Comparison of ENCODE assay signal across 8 cellular contexts in the genomic region with DNA sequence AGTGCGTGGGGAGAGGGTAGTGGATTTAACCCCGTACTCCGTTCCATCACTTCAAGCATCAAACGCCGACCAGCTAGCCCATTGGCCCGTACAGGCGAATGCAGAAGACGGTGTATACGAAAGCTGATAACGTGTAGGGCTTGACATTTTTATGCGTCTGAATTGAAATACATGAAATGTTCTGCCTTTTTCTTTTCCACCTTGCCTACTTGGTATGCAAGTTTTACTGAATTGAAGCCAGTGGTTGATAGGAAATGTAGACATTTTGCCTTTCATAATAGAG. TPM values are rescaled to one million over a fixed set of nuclear protein-coding genes. Genes with fewer than 3 reads are reported as not detected.
A peak's percentile ranks its signal among the peaks of the same experiment; 100 is the strongest.
DNase-seq lines count a peak whose midpoint lies in the region; ATAC-seq and TF ChIP-seq lines count a peak whose summit lies in the region.

No MANE protein-coding gene starts in this region.

- H3K4me2 ChIP-seq in SK-N-SH: peak overlapping the region; percentile 74; the same call in 1 of the 2 replicates

- no peaks in the 10 kb centered on the region for H3K27me3 ChIP-seq in SK-N-SH (ENCODE audit: insufficient read depth)

- peaks cover 0 to 12% of the 10 kb centered on the region in 2 experiments; a peak in 2 of 4 replicates for H3K4me1 ChIP-seq in SK-N-SH (ENCODE audit: control insufficient read depth in 1 of 2, insufficient read depth in 2 of 2, low read depth in 1 of 2, low read length in 1 of 2)

- peaks cover 31% of the 10 kb centered on the region for H4K20me1 ChIP-seq in SK-N-SH (ENCODE audit: insufficient read depth)

- no peak for TF ChIP-seq CTCF in SK-N-SH (IDR thresholded peaks at IDR 0.05)
- TF ChIP-seq CTCF in foreskin fibroblast (IDR thresholded peaks at IDR 0.05; ENCODE audit: low read depth, low read length): no peak

- CTCF ChIA-PET in SK-N-SH (lab: Yijun Ruan, JAX): interaction anchor here (0.9 to 2.8 kb wide), 9 partner anchors 10 to 166 kb away, joined by 3 to 16 read pairs (median 8); no protein-coding TSS in a partner anchor

- no peak for TF ChIP-seq RAD21 in SK-N-SH (IDR thresholded peaks at IDR 0.05; ENCODE audit: low read length)

- ATAC-seq in HG02884 (IDR thresholded peaks at IDR 0.05; ENCODE audit: unreplicated experiment): no peak
- ATAC-seq in HG02840 (IDR thresholded peaks at IDR 0.05; ENCODE audit: low FRiP score, unreplicated experiment): no peak

- H3K36me3 ChIP-seq in SK-N-SH (replicated peaks in 1 of 2; ENCODE audit: control insufficient read depth in 1 of 2, insufficient read depth in 2 of 2, low read length in 1 of 2): peaks cover 0 to 6% of the 10 kb centered on the region in 2 experiments

- H3K4me3 ChIP-seq in SK-N-SH (ENCODE audit: low read depth in 2 of 2, low read length in 1 of 2) (peak overlapping the region; percentile 21 to 51; a peak in 3 of 4 replicates), foreskin fibroblast (ENCODE audit: low read depth in 1 of 2, low read length in 2 of 2) (peak overlapping the region; percentile 28 to 50), skin epidermis (peak overlapping the region; percentile 28 to 100 (median 61))

- peak overlapping the region; percentile 88 for H2AFZ ChIP-seq in SK-N-SH (ENCODE audit: low read depth)

- H3K27ac ChIP-seq in SK-N-SH (ENCODE audit: low read depth in 2 of 2, low read length in 1 of 2) (peak overlapping the region; percentile 87 to 94), skin epidermis (peak overlapping the region; percentile 33 to 100 (median 99))

- peaks cover 4% of the 10 kb centered on the region for H3F3A ChIP-seq in SK-N-SH (replicated peaks; ENCODE audit: insufficient read depth)

- no peaks in the 10 kb centered on the region for H3K9me3 ChIP-seq in SK-N-SH

- no peaks in the 10 kb centered on the region for H3K9me2 ChIP-seq in SK-N-SH

- H3K79me2 ChIP-seq in SK-N-SH (ENCODE audit: insufficient read depth): peaks cover 47% of the 10 kb centered on the region

- WGBS in SK-N-SH (ENCODE audit: low lambda C conversion rate): 44% methylated on average over 11 of the region's 11 CpGs

- POLR2A ChIA-PET in SK-N-SH (lab: Yijun Ruan, JAX): interaction anchor here (0.8 to 1.2 kb wide), 3 partner anchors 11 to 972 kb away, joined by 3 to 5 read pairs (median 4); no protein-coding TSS in a partner anchor

- peak; percentile 89 for DNase-seq in stimulated activated CD4-positive, alpha-beta T cell treated with anti-CD3 and anti-CD28 coated beads, Interleukin-15, amount 100 ng/mL, for 24 hours
- DNase-seq in stimulated activated CD4-positive, alpha-beta T cell treated with anti-CD3 and anti-CD28 coated beads, Interleukin-2, amount 100 ng/mL, for 24 hours: no peak
- DNase-seq in SK-N-SH: no peak
- DNase-seq in foreskin fibroblast: no peak
- DNase-seq in activated gamma-delta T cell treated with Interleukin-2 at 50 U/mL for 16 hours: no peak

- TF ChIP-seq EP300 in SK-N-SH (IDR thresholded peaks at IDR 0.05; ENCODE audit: borderline replicate concordance in 1 of 2, low read depth in 1 of 2, low read length in 1 of 2): no peak

- H3K9ac ChIP-seq in SK-N-SH: peak overlapping the region; percentile 65; the same call in 1 of the 2 replicates

TF ChIP-seq in SK-N-SH, 30 proteins besides CTCF, POLR2A, EP300 and RAD21:
- TF ChIP-seq, protein P1, sequence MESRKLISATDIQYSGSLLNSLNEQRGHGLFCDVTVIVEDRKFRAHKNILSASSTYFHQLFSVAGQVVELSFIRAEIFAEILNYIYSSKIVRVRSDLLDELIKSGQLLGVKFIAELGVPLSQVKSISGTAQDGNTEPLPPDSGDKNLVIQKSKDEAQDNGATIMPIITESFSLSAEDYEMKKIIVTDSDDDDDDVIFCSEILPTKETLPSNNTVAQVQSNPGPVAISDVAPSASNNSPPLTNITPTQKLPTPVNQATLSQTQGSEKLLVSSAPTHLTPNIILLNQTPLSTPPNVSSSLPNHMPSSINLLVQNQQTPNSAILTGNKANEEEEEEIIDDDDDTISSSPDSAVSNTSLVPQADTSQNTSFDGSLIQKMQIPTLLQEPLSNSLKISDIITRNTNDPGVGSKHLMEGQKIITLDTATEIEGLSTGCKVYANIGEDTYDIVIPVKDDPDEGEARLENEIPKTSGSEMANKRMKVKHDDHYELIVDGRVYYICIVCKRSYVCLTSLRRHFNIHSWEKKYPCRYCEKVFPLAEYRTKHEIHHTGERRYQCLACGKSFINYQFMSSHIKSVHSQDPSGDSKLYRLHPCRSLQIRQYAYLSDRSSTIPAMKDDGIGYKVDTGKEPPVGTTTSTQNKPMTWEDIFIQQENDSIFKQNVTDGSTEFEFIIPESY (IDR thresholded peaks at IDR 0.05; ENCODE audit: borderline replicate concordance, low read depth): no peak
- peak; percentile 7; the same call in 1 of the 2 replicates for TF ChIP-seq GATA2 (CRISPR knock-in tag; IDR thresholded peaks at IDR 0.05)

RNA-seq across cellular contexts. Expression of a gene that starts 0.8 kb away (rescaled TPM):
- polyA plus RNA-seq in SK-N-SH (2012; rRNA removed): 35.7 and 38.7 TPM in 2 replicates
- 25.5 and 29.1 TPM in 2 replicates for polyA plus RNA-seq in SK-N-SH (2012; cell fraction: cytosol; rRNA removed)
- polyA plus RNA-seq in SK-N-SH (2012; cell fraction: nucleus; rRNA removed): 90.7 and 99.3 TPM in 2 replicates

RNA-seq across cellular contexts. Expression of a gene that starts 34.0 kb away (rescaled TPM):
- 264 and 290 TPM in 2 replicates for polyA plus RNA-seq in SK-N-SH (2012; rRNA removed)
- 172 and 212 TPM in 2 replicates for polyA plus RNA-seq in SK-N-SH (2012; cell fraction: cytosol; rRNA removed)
- 169 and 174 TPM in 2 replicates for polyA plus RNA-seq in SK-N-SH (2012; cell fraction: nucleus; rRNA removed)
